In the genomic region with DNA sequence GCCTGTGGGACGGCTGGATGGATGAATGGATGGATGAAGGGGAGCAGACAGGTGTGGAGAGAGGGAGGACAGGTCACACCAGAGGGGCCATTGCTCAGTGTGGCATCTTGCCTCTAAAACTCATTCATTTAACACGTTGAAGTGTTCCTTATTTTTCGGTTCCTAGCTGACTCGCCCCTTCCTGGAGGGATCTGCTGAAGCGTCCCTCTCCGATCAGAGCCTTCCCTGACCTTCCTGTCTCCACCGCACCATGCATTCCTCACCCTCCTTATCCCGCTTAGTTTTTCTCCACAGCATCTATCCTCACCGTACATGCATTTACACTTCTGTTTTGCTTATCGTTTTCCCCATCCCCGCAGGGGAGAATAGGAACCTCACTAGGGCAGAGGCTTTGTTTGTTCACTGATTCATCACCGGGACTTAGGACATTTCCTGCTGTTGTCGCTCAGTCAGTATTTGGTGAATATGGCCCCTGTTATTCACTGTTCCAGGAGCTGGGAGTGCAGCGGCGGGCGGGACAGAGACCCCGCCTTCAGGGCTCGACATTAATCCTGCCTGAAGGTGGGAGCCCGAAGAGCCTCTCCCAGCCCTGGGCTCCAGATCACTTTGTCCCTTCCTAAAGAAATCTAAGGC, we compare ENCODE assay signal across 8 cellular contexts. TPM values are rescaled to one million over a fixed set of nuclear protein-coding genes. Genes with fewer than 3 reads are reported as not detected.
A peak's percentile ranks its signal among the peaks of the same experiment; 100 is the strongest.
DNase-seq lines count a peak whose midpoint lies in the region; ATAC-seq and TF ChIP-seq lines count a peak whose summit lies in the region.

No MANE protein-coding gene starts in this region.

- H3K4me1 Mint-ChIP-seq in Caco-2 (ENCODE audit: low read depth, unreplicated experiment) (no peaks in the 10 kb centered on the region), immature natural killer cell (peaks cover 8% of the 10 kb centered on the region in 2 donors)

- POLR2A ChIA-PET in Caco-2 (lab: Charles Lee): interaction anchor here (0.6 to 2.0 kb wide), 5 partner anchors 52 to 321 kb away, joined by 3 to 17 read pairs (median 6); a partner anchor contains a TSS

- H3K4me3 ChIP-seq in Caco-2 (ENCODE audit: low read depth, low read length) (peak overlapping the region; percentile 48), adipocyte (ENCODE audit: low read length) (peak overlapping the region; percentile 86), stomach (peak overlapping the region; percentile 53 to 74 (median 70))

- H3K27ac ChIP-seq in stomach: peak overlapping the region; percentile 89 to 98 (median 94)

- TF ChIP-seq CTCF in Caco-2 (IDR thresholded peaks at IDR 0.05; ENCODE audit: insufficient read depth in 1 of 2, low read depth in 1 of 2, low read length in 1 of 2, severe bottlenecking in 1 of 2, unreplicated experiment in 1 of 2) (no peak), stomach (IDR thresholded peaks at IDR 0.05) (no peak)

- H3K27ac Mint-ChIP-seq in Caco-2 (ENCODE audit: unreplicated experiment) (peak overlapping the region; percentile 30), immature natural killer cell (peak overlapping the region in 1 of 6 donors; percentile 23)

- CTCF ChIA-PET in Caco-2 (lab: Charles Lee): interaction anchor here (0.6 to 2.6 kb wide), 40 partner anchors 8 to 497 kb away, joined by 3 to 71 read pairs (median 4); a partner anchor contains a TSS

- intact Hi-C loops in Caco-2 (cut with micrococcal nuclease; ENCODE audit: unreplicated experiment) (loop anchor here (1.0 to 2.0 kb wide), 7 partner anchors 52 to 348 kb away; a partner anchor contains a TSS), stomach (cut with DNase I; ENCODE audit: low total_unique reads) (loop anchor here (5.0 to 10.0 kb wide), 2 partner anchors 80 to 313 kb away; a partner anchor contains a TSS)

- DNase-seq in Caco-2 (peak in 1 of 2 experiments; percentile 65), LHCN-M2 (ENCODE audit: low read depth) (peak; percentile 73), adipocyte (ENCODE audit: low read depth) (no peak), immature natural killer cell (no peak), stomach (no peak), hypothalamus (lab: John Stamatoyannopoulos, UW) (no peak), NK-92 (lab: John Stamatoyannopoulos, UW; ENCODE audit: unreplicated experiment) (no peak)

- TSS peak; percentile 46 for BruUV-seq in Caco-2 (replicated peaks; lab: Mats Ljungman, UMichigan)

- H3K27me3 ChIP-seq in Caco-2 (replicated peaks; ENCODE audit: control insufficient read depth, insufficient read depth, low read length) (no peaks in the 10 kb centered on the region), adipocyte (replicated peaks; ENCODE audit: control insufficient read depth, insufficient read depth, low read length) (no peaks in the 10 kb centered on the region), stomach (no peaks in the 10 kb centered on the region)

- H3K9me3 Mint-ChIP-seq in Caco-2 (ENCODE audit: unreplicated experiment) (no peaks in the 10 kb centered on the region), immature natural killer cell (no peaks in the 10 kb centered on the region)

- H3K27me3 Mint-ChIP-seq in Caco-2 (ENCODE audit: insufficient read depth, unreplicated experiment) (no peaks in the 10 kb centered on the region), immature natural killer cell (ENCODE audit: low read depth in 3 of 3) (peaks cover 9 to 18% (median 17%) of the 10 kb centered on the region in 3 donors)

- H3K36me3 Mint-ChIP-seq in Caco-2 (ENCODE audit: insufficient read depth, unreplicated experiment): no peaks in the 10 kb centered on the region
- no peaks in the 10 kb centered on the region for H3K36me3 Mint-ChIP-seq in immature natural killer cell

- WGBS in stomach, 5 donors: 7 to 10% (median 8%) methylated on average over 18 to 19 of the region's 19 CpGs

- TF ChIP-seq EP300 in stomach (IDR thresholded peaks at IDR 0.05): no peak

- no peak for TF ChIP-seq POLR2A in stomach (IDR thresholded peaks at IDR 0.05)

- H3K4me1 ChIP-seq in Caco-2: 0 out of 2 replicates have a peak, but pooled peaks cover 3% of the 10 kb centered on the region
- H3K4me1 ChIP-seq in adipocyte (ENCODE audit: control insufficient read depth, insufficient read depth, low read length): peaks cover 6% of the 10 kb centered on the region
- peaks cover 10 to 22% (median 16%) of the 10 kb centered on the region in 4 donors for H3K4me1 ChIP-seq in stomach

- H3K9me3 ChIP-seq in Caco-2: no peaks in the 10 kb centered on the region
- H3K9me3 ChIP-seq in adipocyte (ENCODE audit: control insufficient read depth, low read length): no peaks in the 10 kb centered on the region
- H3K9me3 ChIP-seq in stomach: no peaks in the 10 kb centered on the region

- H3K36me3 ChIP-seq in Caco-2 (ENCODE audit: control insufficient read depth, insufficient read depth, low read length) (no peaks in the 10 kb centered on the region), adipocyte (ENCODE audit: control insufficient read depth, insufficient read depth, low read length, severe bottlenecking) (no peaks in the 10 kb centered on the region), stomach (no peaks in the 10 kb centered on the region)

- peak overlapping the region; percentile 97 for H3K9ac ChIP-seq in adipocyte (ENCODE audit: low read length)

- peak; percentile 7 for ATAC-seq in GM21576 (IDR thresholded peaks at IDR 0.05; ENCODE audit: unreplicated experiment)

- H3K4me3 Mint-ChIP-seq in Caco-2 (ENCODE audit: unreplicated experiment) (peak overlapping the region; percentile 73), immature natural killer cell (peak overlapping the region; percentile 81 to 87 (median 85))

RNA-seq across cellular contexts. Expression of a gene that starts 32.0 kb away (rescaled TPM):
- total RNA-seq in Caco-2 (2022) (1.4 and 1.8 TPM in 2 replicates), LHCN-M2 (2014; rRNA removed) (6.3 and 7.4 TPM in 2 replicates), stomach (not detected)
- 3.4 TPM for polyA plus RNA-seq in LHCN-M2 (2012)
- polyA plus RNA-seq in immature natural killer cell (not detected), stomach (not detected)

RNA-seq across cellular contexts. Expression of a gene that starts 32.0 kb away (rescaled TPM):
- total RNA-seq in Caco-2 (2022) (2.0 and 2.2 TPM in 2 replicates), LHCN-M2 (2014; rRNA removed) (2.9 and 4.0 TPM in 2 replicates), stomach (not detected)
- 1.2 TPM for polyA plus RNA-seq in LHCN-M2 (2012)
- polyA plus RNA-seq in immature natural killer cell (not detected), stomach (under 1 TPM in 1 of 3 donors, not detected in 2; 0.03 TPM)
